2 cellular contexts compared by ENCODE assay signal in genomic region chr4:99815597-99816011, GRCh38.
TF ChIP-seq lines count a peak whose summit lies in the region.

No MANE protein-coding gene starts in this region.

TF ChIP-seq in HCT116, 20 proteins besides CTCF, POLR2A, EP300 and RAD21 (continued from another document):
- no peak for TF ChIP-seq ATF3 (IDR thresholded peaks at IDR 0.05)
- TF ChIP-seq FOSL1 (IDR thresholded peaks at IDR 0.05; ENCODE audit: low read depth): peak; percentile 80
- TF ChIP-seq TCF7L2 (IDR thresholded peaks at IDR 0.05; ENCODE audit: borderline replicate concordance, extremely low read depth, insufficient read depth, insufficient read length): no peak
- no peak for TF ChIP-seq ZBTB33 (IDR thresholded peaks at IDR 0.05; ENCODE audit: extremely low read depth, insufficient replicate concordance, low read length)
- TF ChIP-seq POLR2AphosphoS5 (IDR thresholded peaks at IDR 0.05; ENCODE audit: low read depth, low read length): no peak
- TF ChIP-seq ZFX (IDR thresholded peaks at IDR 0.05): no peak
- peak; percentile 68 for TF ChIP-seq MAX (IDR thresholded peaks at IDR 0.05)
- no peak for TF ChIP-seq ZNF274 (IDR thresholded peaks at IDR 0.05; ENCODE audit: low read depth, low read length)
- no peak for TF ChIP-seq EGR1 (IDR thresholded peaks at IDR 0.05; ENCODE audit: low read depth)
- TF ChIP-seq YY1 (IDR thresholded peaks at IDR 0.05; ENCODE audit: extremely low read depth, insufficient replicate concordance, low read depth, low read length): no peak
- TF ChIP-seq REST (IDR thresholded peaks at IDR 0.05; ENCODE audit: low read depth): no peak
- TF ChIP-seq SRF (IDR thresholded peaks at IDR 0.05; ENCODE audit: low read depth): no peak
- TF ChIP-seq ELF1 (IDR thresholded peaks at IDR 0.05; ENCODE audit: borderline replicate concordance, low read depth): no peak; the same call in 1 of the 2 replicates
- peak; percentile 42 for TF ChIP-seq CEBPB (IDR thresholded peaks at IDR 0.05; ENCODE audit: low read depth)
- TF ChIP-seq CBX3 (IDR thresholded peaks at IDR 0.05; ENCODE audit: low read depth): peak; percentile 87
- no peak for TF ChIP-seq EZH2 (IDR thresholded peaks at IDR 0.05)
- TF ChIP-seq EZH2phosphoT487 (IDR thresholded peaks at IDR 0.05; ENCODE audit: borderline replicate concordance): no peak
- TF ChIP-seq JUND (IDR thresholded peaks at IDR 0.05): peak; percentile 80
- 0 out of 2 replicates have a peak, but pooled peaks have one; percentile 24 for TF ChIP-seq SIN3A (IDR thresholded peaks at IDR 0.05; ENCODE audit: low read depth)

TF ChIP-seq in GM12878, 131 proteins besides CTCF, POLR2A, EP300 and RAD21 (continued from another document):
- TF ChIP-seq ZBTB11 (CRISPR knock-in tag; IDR thresholded peaks at IDR 0.05): no peak
- TF ChIP-seq HDAC6 (IDR thresholded peaks at IDR 0.05; ENCODE audit: unreplicated experiment): no peak
- TF ChIP-seq MEF2A (IDR thresholded peaks at IDR 0.05; ENCODE audit: insufficient read depth, low read depth, low read length): no peak
- no peak for TF ChIP-seq E4F1 (IDR thresholded peaks at IDR 0.05; ENCODE audit: borderline replicate concordance, partially characterized antibody)
- no peak for TF ChIP-seq DPF2 (IDR thresholded peaks at IDR 0.05)
- no peak for TF ChIP-seq TARDBP (IDR thresholded peaks at IDR 0.05; ENCODE audit: borderline replicate concordance)
- no peak for TF ChIP-seq TAF1 (IDR thresholded peaks at IDR 0.05; ENCODE audit: borderline replicate concordance, low read depth, low read length)
- no peak for TF ChIP-seq ESRRA (IDR thresholded peaks at IDR 0.05; ENCODE audit: low read length)
- TF ChIP-seq ETV6 (conservative IDR thresholded peaks at IDR 0.05 in 1 of 2, IDR thresholded peaks at IDR 0.05 in 1 of 2; ENCODE audit: borderline replicate concordance in 1 of 2, low read depth in 1 of 2): no peak
- no peak for TF ChIP-seq MYB (IDR thresholded peaks at IDR 0.05; ENCODE audit: borderline replicate concordance, low read depth, low read length)
- no peak for TF ChIP-seq FOS (IDR thresholded peaks at IDR 0.05; ENCODE audit: borderline replicate concordance, extremely low read depth, insufficient read length)
- no peak for TF ChIP-seq NFXL1 (IDR thresholded peaks at IDR 0.05; ENCODE audit: borderline replicate concordance)
- no peak for TF ChIP-seq PRDM15 (CRISPR knock-in tag; IDR thresholded peaks at IDR 0.05)
- no peak for TF ChIP-seq SREBF1 (IDR thresholded peaks at IDR 0.05; ENCODE audit: low read length)
- TF ChIP-seq CREM (IDR thresholded peaks at IDR 0.05; ENCODE audit: low read depth): no peak
- TF ChIP-seq CREB1 (IDR thresholded peaks at IDR 0.05; ENCODE audit: low read depth): no peak
- no peak for TF ChIP-seq ASH2L (IDR thresholded peaks at IDR 0.05; ENCODE audit: borderline replicate concordance, low read depth)
- TF ChIP-seq EED (IDR thresholded peaks at IDR 0.05; ENCODE audit: low read depth): no peak
